In genomic region chr20:5570442-5570841, GRCh38 we compare ENCODE assay signal across 12 cellular contexts. TPM values are rescaled to one million over a fixed set of nuclear protein-coding genes. Genes with fewer than 3 reads are reported as not detected.
DNase-seq lines count a peak whose midpoint lies in the region; ATAC-seq and TF ChIP-seq lines count a peak whose summit lies in the region.
"Had no signal": no experiment of that assay in that cellular context is flagged by ENCODE, and none has a peak within 500 bp of the region (broad histone marks: within the 10 kb centered on the region; RNA-seq: fewer than 3 reads in every experiment).

No MANE protein-coding gene starts in this region.

- peak overlapping the region in 2 of 3 donors; percentile 19 to 62 for H3K27ac Mint-ChIP-seq in IgD-negative memory B cell
- peak overlapping the region; percentile 52 to 65 for H3K27ac Mint-ChIP-seq in activated naive CD4-positive, alpha-beta T cell treated with anti-CD3 and anti-CD28 coated beads, Interleukin-2, amount 50 U/mL, for 72 hours
- H3K27ac Mint-ChIP-seq in naive B cell = peak overlapping the region in 4 of 6 donors; percentile 33 to 87 (median 58)
- H3K27ac Mint-ChIP-seq: HFFc6 had no signal

- H3K36me3 Mint-ChIP-seq in IgD-negative memory B cell (peaks cover 7% of the 10 kb centered on the region), naive B cell (peaks cover 25 to 32% of the 10 kb centered on the region in 2 donors)
- peaks cover 9 to 34% of the 10 kb centered on the region in 2 donors for H3K36me3 Mint-ChIP-seq in activated naive CD4-positive, alpha-beta T cell treated with anti-CD3 and anti-CD28 coated beads, Interleukin-2, amount 50 U/mL, for 72 hours

- H3K27me3 Mint-ChIP-seq in IgD-negative memory B cell (no peaks in the 10 kb centered on the region), naive B cell (no peaks in the 10 kb centered on the region)

- H3K4me1 Mint-ChIP-seq in IgD-negative memory B cell (peaks cover 13 to 27% (median 18%) of the 10 kb centered on the region in 3 donors), naive B cell (peaks cover 16 to 20% (median 19%) of the 10 kb centered on the region in 3 donors)

- ATAC-seq in activated naive CD4-positive, alpha-beta T cell treated with anti-CD3 and anti-CD28 coated beads, Interleukin-2, amount 50 U/mL, for 72 hours = peak; percentile 46 to 61
- ATAC-seq in naive B cell (ENCODE audit: low read depth in 2 of 2) = peak; percentile 52 to 62
- ATAC-seq: K562 had no signal

- DNase-seq in SIG-M5 treated with dmso at 0.1 percent for 504 hours (lab: John Stamatoyannopoulos, UW; ENCODE audit: unreplicated experiment) (peak; percentile 7), SIG-M5 (lab: John Stamatoyannopoulos, UW) (no peak), naive B cell (no peak), NCI-H1092 (lab: John Stamatoyannopoulos, UW) (no peak), erythroblast (lab: John Stamatoyannopoulos, UW) (no peak), superior temporal gyrus (ENCODE audit: extremely low spot score) (no peak)
- DNase-seq in activated naive CD4-positive, alpha-beta T cell treated with anti-CD3 and anti-CD28 coated beads, Interleukin-2, amount 50 U/mL, for 72 hours (ENCODE audit: low spot score in 2 of 2) = no peak
- DNase-seq: 8988T, DMS79 treated with DMSO at 0.1 percent for 48 hours, HFFc6 had no signal

- no peaks in the 10 kb centered on the region for H3K9me3 Mint-ChIP-seq in IgD-negative memory B cell
- no peaks in the 10 kb centered on the region for H3K9me3 Mint-ChIP-seq in activated naive CD4-positive, alpha-beta T cell treated with anti-CD3 and anti-CD28 coated beads, Interleukin-2, amount 50 U/mL, for 72 hours
- no peaks in the 10 kb centered on the region for H3K9me3 Mint-ChIP-seq in naive B cell
- H3K9me3 Mint-ChIP-seq: HFFc6 had no signal

- TF ChIP-seq POLR2A in erythroblast (IDR thresholded peaks at IDR 0.05; ENCODE audit: low read length) = no peak

- peak overlapping the region in 3 of 4 donors; percentile 1 to 76 (median 9) for H3K4me3 Mint-ChIP-seq in IgD-negative memory B cell
- H3K4me3 Mint-ChIP-seq in naive B cell = peak overlapping the region in 3 of 8 donors; percentile 4 to 32 (median 6)
- H3K4me3 Mint-ChIP-seq: HFFc6 had no signal

RNA-seq across cellular contexts. Expression of gene GPCPD1, which starts 40.4 kb away (rescaled TPM):
- polyA plus RNA-seq in IgD-negative memory B cell (48.0 TPM), naive B cell (ENCODE audit: low read depth in 6 of 6) (10 to 100 TPM; 39.5 to 60.5 (median 50.7) TPM)
- 10 to 100 TPM; 27.1 to 64.9 TPM for total RNA-seq in activated naive CD4-positive, alpha-beta T cell treated with anti-CD3 and anti-CD28 coated beads, Interleukin-2, amount 50 U/mL, for 72 hours
